In genomic region chr9:128191406-128192046, GRCh38 we compare ENCODE assay signal across 1 cellular context.
TF ChIP-seq lines count a peak whose summit lies in the region.

TSS of gene CIZ1 (minus strand) at chr9:128191572. CDS start at chr9:128190857, 715 bp downstream.

TF ChIP-seq in HepG2, 621 proteins besides CTCF, POLR2A, EP300 and RAD21 (continued from another document and continues in another):
- TF ChIP-seq KIAA2018 (CRISPR knock-in tag; IDR thresholded peaks at IDR 0.05; ENCODE audit: borderline replicate concordance) (no peak), ZNF652 (CRISPR knock-in tag; IDR thresholded peaks at IDR 0.05; ENCODE audit: borderline replicate concordance, low read depth) (no peak), ZKSCAN1 (IDR thresholded peaks at IDR 0.05; ENCODE audit: low read length) (no peak), THYN1 (CRISPR knock-in tag; IDR thresholded peaks at IDR 0.05; ENCODE audit: borderline replicate concordance, low read depth) (no peak), ZNF552 (CRISPR knock-in tag; IDR thresholded peaks at IDR 0.05; ENCODE audit: borderline replicate concordance) (peak; percentile 61), KDM5B (CRISPR knock-in tag; IDR thresholded peaks at IDR 0.05; ENCODE audit: borderline replicate concordance) (peak; percentile 72; the same call in 1 of the 2 replicates), ZNF670 (CRISPR knock-in tag; IDR thresholded peaks at IDR 0.05; ENCODE audit: borderline replicate concordance) (0 out of 2 replicates have a peak, but pooled peaks have one; percentile 48), PTBP1 (IDR thresholded peaks at IDR 0.05; ENCODE audit: low read depth, low read length, poor library complexity, severe bottlenecking) (no peak), NCOA1 (CRISPR knock-in tag; IDR thresholded peaks at IDR 0.05) (no peak), ZNF331 (CRISPR knock-in tag; IDR thresholded peaks at IDR 0.05) (peak; percentile 24; the same call in 1 of the 2 replicates), ETV6 (CRISPR knock-in tag; conservative IDR thresholded peaks at IDR 0.05) (no peak), SOX6 (IDR thresholded peaks at IDR 0.05) (no peak), SOX6 (CRISPR knock-in tag; IDR thresholded peaks at IDR 0.05) (no peak), NCOA5 (CRISPR knock-in tag; IDR thresholded peaks at IDR 0.05) (no peak), KMT2B (CRISPR knock-in tag; IDR thresholded peaks at IDR 0.05) (peak; percentile 18; the same call in 1 of the 2 replicates), CENPX (CRISPR knock-in tag; IDR thresholded peaks at IDR 0.05) (no peak), ATF3 (CRISPR knock-in tag; IDR thresholded peaks at IDR 0.05) (no peak), NFAT5 (CRISPR knock-in tag; IDR thresholded peaks at IDR 0.05) (0 out of 2 replicates have a peak, but pooled peaks have one; percentile 39), ZNF224 (CRISPR knock-in tag; IDR thresholded peaks at IDR 0.05) (no peak), ZNF878 (CRISPR knock-in tag; IDR thresholded peaks at IDR 0.05) (no peak), ZBED4 (CRISPR knock-in tag; IDR thresholded peaks at IDR 0.05; ENCODE audit: borderline replicate concordance) (peak; percentile 28; the same call in 1 of the 2 replicates), ZFP91 (CRISPR knock-in tag; IDR thresholded peaks at IDR 0.05; ENCODE audit: borderline replicate concordance) (peak; percentile 88), E2F5 (CRISPR knock-in tag; conservative IDR thresholded peaks at IDR 0.05) (no peak; the same call in 1 of the 2 replicates), NAIF1 (CRISPR knock-in tag; IDR thresholded peaks at IDR 0.05; ENCODE audit: borderline replicate concordance) (no peak), POLR2AphosphoS2 (IDR thresholded peaks at IDR 0.05; ENCODE audit: low read depth, low read length) (no peak), JUND (CRISPR knock-in tag; IDR thresholded peaks at IDR 0.05) (no peak), CBFB (CRISPR knock-in tag; IDR thresholded peaks at IDR 0.05) (peak; percentile 70), HMG20A (CRISPR knock-in tag; IDR thresholded peaks at IDR 0.05; ENCODE audit: borderline replicate concordance) (no peak), ELF1 (CRISPR knock-in tag; IDR thresholded peaks at IDR 0.05) (peak; percentile 69; the same call in 1 of the 2 replicates), ZBTB2 (CRISPR knock-in tag; IDR thresholded peaks at IDR 0.05; ENCODE audit: low read depth) (0 out of 2 replicates have a peak, but pooled peaks have one; percentile 19), ZNF414 (CRISPR knock-in tag; IDR thresholded peaks at IDR 0.05) (no peak), SMYD3 (CRISPR knock-in tag; IDR thresholded peaks at IDR 0.05) (0 out of 2 replicates have a peak, but pooled peaks have one; percentile 34), SUZ12 (IDR thresholded peaks at IDR 0.05; ENCODE audit: low read depth, low read length) (no peak), MBD4 (IDR thresholded peaks at IDR 0.05; ENCODE audit: borderline replicate concordance, low read length) (no peak)
